Comparison of ENCODE assay signal across 13 cellular contexts in the genomic region with DNA sequence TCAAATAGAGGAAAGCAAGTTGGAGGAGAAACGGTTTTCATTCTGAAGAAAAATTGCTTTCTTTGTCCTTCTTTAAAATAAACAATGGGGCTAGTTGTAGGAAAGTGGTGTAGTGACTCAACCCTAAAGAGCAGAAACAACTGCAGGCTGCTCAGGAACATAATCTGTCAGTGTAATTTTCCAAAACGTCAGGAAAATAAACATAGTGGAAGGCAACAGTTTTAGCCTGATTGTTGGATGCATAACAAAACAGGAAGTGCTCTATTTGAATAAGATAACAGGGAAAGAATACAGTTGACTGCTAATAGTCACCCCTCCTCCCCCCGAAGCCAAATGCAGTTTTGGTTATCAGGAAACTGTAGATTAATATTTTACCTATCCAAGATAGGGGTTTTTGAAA.
DNase-seq lines count a peak whose midpoint lies in the region; ATAC-seq, FAIRE-seq and TF ChIP-seq lines count a peak whose summit lies in the region.
"Had no signal": no experiment of that assay in that cellular context is flagged by ENCODE, and none has a peak within 500 bp of the region (broad histone marks: within the 10 kb centered on the region; RNA-seq: fewer than 3 reads in every experiment).

No MANE protein-coding gene starts in this region.

- CTCF ChIA-PET in A673 (lab: Charles Lee) = no interaction called here

- no peaks in the 10 kb centered on the region for H3K36me3 ChIP-seq in A673 (ENCODE audit: insufficient read depth, low read length, poor library complexity, severe bottlenecking)
- H3K36me3 ChIP-seq: BLaER1, esophagus squamous epithelium had no signal

- intact Hi-C loops in A673 (cut with micrococcal nuclease; ENCODE audit: unreplicated experiment) = no loop called here

- H3K4me3 ChIP-seq in A673 (ENCODE audit: low read depth, low read length, poor library complexity, severe bottlenecking) = no peak overlapping the region
- H3K4me3 ChIP-seq: BLaER1, esophagus squamous epithelium had no signal

- H3K4me1 ChIP-seq in A673 (ENCODE audit: insufficient read depth, low read length, poor library complexity, severe bottlenecking) = peaks cover 33% of the 10 kb centered on the region

- FAIRE-seq in GM12892 (lab: Jason Lieb, UNC) = no peak

- H3K27me3 ChIP-seq in A673 (replicated peaks; ENCODE audit: insufficient read depth, low read depth, low read length, poor library complexity) = no peaks in the 10 kb centered on the region
- H3K27me3 ChIP-seq: BLaER1, esophagus squamous epithelium had no signal

- POLR2A ChIA-PET in A673 (lab: Charles Lee; ENCODE audit: low non-redundant PET) = no interaction called here

- H3K27ac ChIP-seq in A673 (ENCODE audit: low read depth, low read length, poor library complexity, severe bottlenecking) = no peak overlapping the region
- peak overlapping the region; percentile 54 for H3K27ac ChIP-seq in VCaP
- H3K27ac ChIP-seq: BLaER1, esophagus squamous epithelium had no signal

- DNase-seq in A673 (ENCODE audit: low spot score) (peak; percentile 20), M059J (ENCODE audit: low read depth) (peak; percentile 87), left kidney (ENCODE audit: low read depth, low spot score) (peak; percentile 31), GM12892 (ENCODE audit: insufficient read length) (no peak), 8988T (no peak), T-helper 2 cell (no peak)
- DNase-seq: activated naive CD4-positive, alpha-beta T cell treated with anti-CD3 and anti-CD28 coated beads, Interleukin-2, amount 50 U/mL, for 16 hours; esophagus squamous epithelium; natural killer cell; NCI-H82 had no signal

- no peak for ATAC-seq in GM21381 (IDR thresholded peaks at IDR 0.05; ENCODE audit: unreplicated experiment)
- ATAC-seq: natural killer cell had no signal

- no peak for TF ChIP-seq POLR2A in GM12892 (IDR thresholded peaks at IDR 0.05; ENCODE audit: low read depth, low read length)

- TF ChIP-seq CTCF in A673 (conservative IDR thresholded peaks at IDR 0.05; ENCODE audit: low read depth, low read length) (no peak), VCaP (conservative IDR thresholded peaks at IDR 0.05) (no peak)

- BruUV-seq in A673 (replicated peaks; lab: Mats Ljungman, UMichigan) = no TSS peak

- H3K9me3 ChIP-seq in A673 (ENCODE audit: low read depth, low read length, poor library complexity, severe bottlenecking) = no peaks in the 10 kb centered on the region
- H3K9me3 ChIP-seq: BLaER1, esophagus squamous epithelium had no signal

Comparison
In these comparisons a context has a peak if more than half of its experiments do, and no peak if none do; other contexts are left out.
1. DNase-seq: peak in A673 (single experiment), M059J (single experiment) and left kidney (single experiment); none in GM12892 (single experiment), 8988T (single experiment) and T-helper 2 cell (0 of 5).